Comparison of ENCODE assay signal across 8 cellular contexts in genomic region chr1:80218112-80218511, GRCh38.
DNase-seq lines count a peak whose midpoint lies in the region; ATAC-seq and TF ChIP-seq lines count a peak whose summit lies in the region.

No MANE protein-coding gene starts in this region.

- DNase-seq in GM06990 (ENCODE audit: extremely low read depth, insufficient read length) (no peak), GM23248 (peak; percentile 49), M059J (ENCODE audit: low read depth) (peak; percentile 12), iPS-NIHi11 (ENCODE audit: low spot score) (peak; percentile 38)
- no peak for DNase-seq in CD4-positive, alpha-beta T cell
- no peak for DNase-seq in activated naive CD4-positive, alpha-beta T cell treated with anti-CD3 and anti-CD28 coated beads, Interleukin-2, amount 10 ng/mL, durations not matched to agents 7 days and 5 days

- no peaks in the 10 kb centered on the region for H3K9me2 ChIP-seq in GM23248 (ENCODE audit: insufficient read depth)

- H3K9me3 Mint-ChIP-seq in CD4-positive, alpha-beta T cell = peaks cover 3% of the 10 kb centered on the region
- no peaks in the 10 kb centered on the region for H3K9me3 Mint-ChIP-seq in activated naive CD4-positive, alpha-beta T cell treated with anti-CD3 and anti-CD28 coated beads, Interleukin-2, amount 10 ng/mL, durations not matched to agents 7 days and 5 days

- H3K27ac Mint-ChIP-seq in CD4-positive, alpha-beta T cell = no peak overlapping the region
- H3K27ac Mint-ChIP-seq in activated naive CD4-positive, alpha-beta T cell treated with anti-CD3 and anti-CD28 coated beads, Interleukin-2, amount 10 ng/mL, durations not matched to agents 7 days and 5 days = no peak overlapping the region

- no peaks in the 10 kb centered on the region for H3K79me2 ChIP-seq in GM23248 (ENCODE audit: insufficient read depth)

- no peaks in the 10 kb centered on the region for H3K9me3 ChIP-seq in GM23248 (ENCODE audit: low read depth)
- H3K9me3 ChIP-seq in CD4-positive, alpha-beta T cell (ENCODE audit: control insufficient read depth, low read length) = no peaks in the 10 kb centered on the region

- POLR2A ChIA-PET in CD4-positive, alpha-beta T cell (lab: Charles Lee) = no interaction called here

- H3K27me3 Mint-ChIP-seq in CD4-positive, alpha-beta T cell = no peaks in the 10 kb centered on the region
- H3K27me3 Mint-ChIP-seq in activated naive CD4-positive, alpha-beta T cell treated with anti-CD3 and anti-CD28 coated beads, Interleukin-2, amount 10 ng/mL, durations not matched to agents 7 days and 5 days = no peaks in the 10 kb centered on the region

- H3K4me3 ChIP-seq in GM06990 (replicated peaks; ENCODE audit: low read depth, low read length) (no peak overlapping the region), GM23248 (no peak overlapping the region)

- H3K36me3 ChIP-seq in GM06990 (ENCODE audit: control insufficient read depth, insufficient read depth, low read length) = no peaks in the 10 kb centered on the region
- no peaks in the 10 kb centered on the region for H3K36me3 ChIP-seq in GM23248 (ENCODE audit: low read depth)

- CTCF ChIA-PET in CD4-positive, alpha-beta T cell (lab: Charles Lee) = no interaction called here
- CTCF ChIA-PET in activated naive CD4-positive, alpha-beta T cell treated with anti-CD3 and anti-CD28 coated beads, Interleukin-2, amount 10 ng/mL, durations not matched to agents 7 days and 5 days (lab: Charles Lee) = no interaction called here

- H3K27ac ChIP-seq in GM23248 (no peak overlapping the region), VCaP (no peak overlapping the region)
- H3K27ac ChIP-seq in CD4-positive, alpha-beta T cell (ENCODE audit: low read depth, low read length) = no peak overlapping the region

- no peaks in the 10 kb centered on the region for H3K4me1 Mint-ChIP-seq in CD4-positive, alpha-beta T cell (ENCODE audit: low read depth)
- H3K4me1 Mint-ChIP-seq in activated naive CD4-positive, alpha-beta T cell treated with anti-CD3 and anti-CD28 coated beads, Interleukin-2, amount 10 ng/mL, durations not matched to agents 7 days and 5 days = no peaks in the 10 kb centered on the region

- no peak overlapping the region for H3K4me2 ChIP-seq in GM23248 (ENCODE audit: unreplicated experiment)

- intact Hi-C loops in CD4-positive, alpha-beta T cell (cut with DNase I, micrococcal nuclease) = no loop called here

- no peaks in the 10 kb centered on the region for H4K20me1 ChIP-seq in GM23248 (ENCODE audit: insufficient read depth)

- H3K27me3 ChIP-seq in GM06990 (replicated peaks; ENCODE audit: control insufficient read depth, insufficient read depth, low read length) (no peaks in the 10 kb centered on the region), GM23248 (replicated peaks; ENCODE audit: insufficient read depth) (0 out of 2 replicates have a peak, but pooled peaks cover 2% of the 10 kb centered on the region)
- H3K27me3 ChIP-seq in CD4-positive, alpha-beta T cell (ENCODE audit: control insufficient read depth, insufficient read depth, low read length) = no peaks in the 10 kb centered on the region

- WGBS in GM23248 (ENCODE audit: low coverage in 1 of 2, low lambda C conversion rate in 2 of 2, missing lambda C conversion rate in 2 of 2), 2 experiments = 19 to 24% methylated on average over 2 of the region's 2 CpGs

- no peaks in the 10 kb centered on the region for H3K4me1 ChIP-seq in GM23248 (ENCODE audit: insufficient read depth)

- peak; percentile 51 for TF ChIP-seq CTCF in GM06990 (IDR thresholded peaks at IDR 0.05; ENCODE audit: insufficient read depth, low read length, poor library complexity, severe bottlenecking)
- TF ChIP-seq CTCF in VCaP (conservative IDR thresholded peaks at IDR 0.05) = peak; percentile 63
- TF ChIP-seq CTCF in CD4-positive, alpha-beta T cell (IDR thresholded peaks at IDR 0.05) = no peak

- no peak overlapping the region for H3K9ac ChIP-seq in GM23248

- H3F3A ChIP-seq in GM23248 (ENCODE audit: insufficient read depth) = no peaks in the 10 kb centered on the region

- no peaks in the 10 kb centered on the region for H3K36me3 Mint-ChIP-seq in CD4-positive, alpha-beta T cell (ENCODE audit: low read depth)
- H3K36me3 Mint-ChIP-seq in activated naive CD4-positive, alpha-beta T cell treated with anti-CD3 and anti-CD28 coated beads, Interleukin-2, amount 10 ng/mL, durations not matched to agents 7 days and 5 days = no peaks in the 10 kb centered on the region

- no peak overlapping the region for H2AFZ ChIP-seq in GM23248

- H3K4me3 Mint-ChIP-seq in CD4-positive, alpha-beta T cell = no peak overlapping the region
- H3K4me3 Mint-ChIP-seq in activated naive CD4-positive, alpha-beta T cell treated with anti-CD3 and anti-CD28 coated beads, Interleukin-2, amount 10 ng/mL, durations not matched to agents 7 days and 5 days = no peak overlapping the region

- in situ Hi-C loops in GM23248 (cut with MboI) = no loop called here

- ATAC-seq in CD4-positive, alpha-beta T cell (ENCODE audit: poor library complexity) = no peak
- no peak for ATAC-seq in GM19397 (IDR thresholded peaks at IDR 0.05; ENCODE audit: unreplicated experiment)

Comparison
In these comparisons a context has a peak if more than half of its experiments do, and no peak if none do; other contexts are left out.
1. DNase-seq: peak in GM23248 (single experiment), M059J (single experiment) and iPS-NIHi11 (single experiment); none in GM06990 (single experiment), CD4-positive, alpha-beta T cell (0 of 10) and activated naive CD4-positive, alpha-beta T cell treated with anti-CD3 and anti-CD28 coated beads, Interleukin-2, amount 10 ng/mL, durations not matched to agents 7 days and 5 days (single experiment).